In genomic region chr2:42064417-42064942, GRCh38 we compare ENCODE assay signal across 16 cellular contexts. TPM values are rescaled to one million over a fixed set of nuclear protein-coding genes. Genes with fewer than 3 reads are reported as not detected.
A peak's percentile ranks its signal among the peaks of the same experiment; 100 is the strongest.
DNase-seq lines count a peak whose midpoint lies in the region; ATAC-seq and TF ChIP-seq lines count a peak whose summit lies in the region.
"Had no signal": no experiment of that assay in that cellular context is flagged by ENCODE, and none has a peak within 500 bp of the region (broad histone marks: within the 10 kb centered on the region; RNA-seq: fewer than 3 reads in every experiment).

No MANE protein-coding gene starts in this region.

- peaks cover 22 to 29% of the 10 kb centered on the region in 2 donors for H3K27me3 Mint-ChIP-seq in natural killer cell treated with Interleukin-12 subunit alpha and Interleukin-12 subunit beta and Interleukin-15 and Interleukin-18, amount 100 ng/mL, for 72 hours

- H3K4me3 ChIP-seq in body of pancreas (no peak overlapping the region), left lung (no peak overlapping the region), smooth muscle cell (no peak overlapping the region)
- H3K4me3 ChIP-seq: SK-N-MC had no signal

- no peak overlapping the region for H3K4me3 Mint-ChIP-seq in natural killer cell treated with Interleukin-12 subunit alpha and Interleukin-12 subunit beta and Interleukin-15 and Interleukin-18, amount 100 ng/mL, for 72 hours
- H3K4me3 Mint-ChIP-seq: activated CD8-positive, alpha-beta T cell treated with anti-CD3 and anti-CD28 coated beads for 36 hours; naive B cell; stimulated activated memory B cell treated with anti-CD40 and anti-IgM and Interleukin-4, amounts not matched to agents 10 μg/mL and 1 μg/mL and 100 μg/mL, for 72 hours had no signal

- peaks cover 19% of the 10 kb centered on the region for H3K4me1 ChIP-seq in body of pancreas
- peaks cover 12 to 15% of the 10 kb centered on the region in 2 donors for H3K4me1 ChIP-seq in left lung
- peaks cover 31% of the 10 kb centered on the region for H3K4me1 ChIP-seq in smooth muscle cell (ENCODE audit: low read depth)

- no peak overlapping the region for H3K27ac ChIP-seq in body of pancreas
- peak overlapping the region; percentile 62 to 69 for H3K27ac ChIP-seq in left lung
- peak overlapping the region; percentile 61 for H3K27ac ChIP-seq in smooth muscle cell (ENCODE audit: low read depth)
- H3K27ac ChIP-seq: SK-N-MC had no signal

- no peaks in the 10 kb centered on the region for H3K9me3 ChIP-seq in body of pancreas
- H3K9me3 ChIP-seq in left lung: no peaks in the 10 kb centered on the region
- no peaks in the 10 kb centered on the region for H3K9me3 ChIP-seq in smooth muscle cell (replicated peaks; ENCODE audit: low read depth)

- no peaks in the 10 kb centered on the region for H3K9me3 Mint-ChIP-seq in natural killer cell treated with Interleukin-12 subunit alpha and Interleukin-12 subunit beta and Interleukin-15 and Interleukin-18, amount 100 ng/mL, for 72 hours
- H3K9me3 Mint-ChIP-seq: activated CD8-positive, alpha-beta T cell treated with anti-CD3 and anti-CD28 coated beads for 36 hours; stimulated activated memory B cell treated with anti-CD40 and anti-IgM and Interleukin-4, amounts not matched to agents 10 μg/mL and 1 μg/mL and 100 μg/mL, for 72 hours had no signal

- H3K4me2 ChIP-seq in smooth muscle cell: peak overlapping the region; percentile 75

- H3K36me3 Mint-ChIP-seq in natural killer cell treated with Interleukin-12 subunit alpha and Interleukin-12 subunit beta and Interleukin-15 and Interleukin-18, amount 100 ng/mL, for 72 hours: no peaks in the 10 kb centered on the region
- H3K36me3 Mint-ChIP-seq: naive B cell; stimulated activated memory B cell treated with anti-CD40 and anti-IgM and Interleukin-4, amounts not matched to agents 10 μg/mL and 1 μg/mL and 100 μg/mL, for 72 hours had no signal

- TF ChIP-seq POLR2A in body of pancreas (IDR thresholded peaks at IDR 0.05): no peak

- H4K20me1 ChIP-seq in smooth muscle cell (ENCODE audit: low read depth): no peaks in the 10 kb centered on the region

- H3K27me3 ChIP-seq in body of pancreas: no peaks in the 10 kb centered on the region
- peaks cover 0 to 8% of the 10 kb centered on the region in 2 donors for H3K27me3 ChIP-seq in left lung
- no peaks in the 10 kb centered on the region for H3K27me3 ChIP-seq in smooth muscle cell (ENCODE audit: low read depth)

- no peaks in the 10 kb centered on the region for H3K4me1 Mint-ChIP-seq in natural killer cell treated with Interleukin-12 subunit alpha and Interleukin-12 subunit beta and Interleukin-15 and Interleukin-18, amount 100 ng/mL, for 72 hours (ENCODE audit: low read depth in 2 of 2)
- H3K4me1 Mint-ChIP-seq: naive B cell; stimulated activated memory B cell treated with anti-CD40 and anti-IgM and Interleukin-4, amounts not matched to agents 10 μg/mL and 1 μg/mL and 100 μg/mL, for 72 hours had no signal

- DNase-seq in EH (ENCODE audit: low read depth) (peak; percentile 78), body of pancreas (no peak), left lung (no peak), smooth muscle cell (lab: John Stamatoyannopoulos, UW; ENCODE audit: unreplicated experiment) (no peak), T-helper 9 cell (no peak), SKM-1 (lab: John Stamatoyannopoulos, UW; ENCODE audit: unreplicated experiment) (no peak)
- DNase-seq in activated CD4-positive, alpha-beta T cell treated with anti-CD3 and anti-CD28 coated beads, Interleukin-2, amount 50 U/mL, for 4 hours: no peak
- no peak for DNase-seq in natural killer cell treated with Interleukin-12 subunit alpha and Interleukin-12 subunit beta and Interleukin-15 and Interleukin-18, amount 100 ng/mL, for 72 hours (ENCODE audit: low spot score)
- DNase-seq: activated CD8-positive, alpha-beta T cell treated with anti-CD3 and anti-CD28 coated beads for 36 hours; naive B cell; NCI-H1105; NCI-H446; retina; stimulated activated CD4-positive, alpha-beta T cell treated with anti-CD3 and anti-CD28 coated beads, Interleukin-4, amount 100 ng/mL, for 24 hours had no signal

- peaks cover 16% of the 10 kb centered on the region for H3F3A ChIP-seq in smooth muscle cell (ENCODE audit: low read depth)

- ATAC-seq in body of pancreas: peak; percentile 36
- ATAC-seq in left lung: peak; percentile 76
- ATAC-seq in natural killer cell treated with Interleukin-12 subunit alpha and Interleukin-12 subunit beta and Interleukin-15 and Interleukin-18, amount 100 ng/mL, for 72 hours: no peak
- ATAC-seq: activated CD8-positive, alpha-beta T cell treated with anti-CD3 and anti-CD28 coated beads for 36 hours; stimulated activated memory B cell treated with anti-CD40 and anti-IgM and Interleukin-4, amounts not matched to agents 10 μg/mL and 1 μg/mL and 100 μg/mL, for 72 hours had no signal

- TF ChIP-seq CTCF in body of pancreas (IDR thresholded peaks at IDR 0.05) (no peak), left lung (IDR thresholded peaks at IDR 0.05) (no peak), smooth muscle cell (IDR thresholded peaks at IDR 0.05; ENCODE audit: borderline replicate concordance, insufficient read depth, poor library complexity, severe bottlenecking) (no peak)

- H3K79me2 ChIP-seq in smooth muscle cell (ENCODE audit: low read depth): no peaks in the 10 kb centered on the region

- H3K9ac ChIP-seq in smooth muscle cell (ENCODE audit: low read depth): peak overlapping the region; percentile 30

- intact Hi-C loops in body of pancreas (cut with DNase I) (no loop called here), left lung (cut with DNase I) (no loop called here)

- WGBS in body of pancreas, 2 donors: 19 to 22% methylated on average over 8 of the region's 8 CpGs
- WGBS in smooth muscle cell (ENCODE audit: low lambda C conversion rate): 25% methylated on average over 8 of the region's 8 CpGs

- no peak overlapping the region for H3K27ac Mint-ChIP-seq in natural killer cell treated with Interleukin-12 subunit alpha and Interleukin-12 subunit beta and Interleukin-15 and Interleukin-18, amount 100 ng/mL, for 72 hours
- H3K27ac Mint-ChIP-seq: activated CD8-positive, alpha-beta T cell treated with anti-CD3 and anti-CD28 coated beads for 36 hours; stimulated activated memory B cell treated with anti-CD40 and anti-IgM and Interleukin-4, amounts not matched to agents 10 μg/mL and 1 μg/mL and 100 μg/mL, for 72 hours had no signal

- no peak overlapping the region for H2AFZ ChIP-seq in smooth muscle cell (ENCODE audit: low read depth)

- no peaks in the 10 kb centered on the region for H3K36me3 ChIP-seq in body of pancreas (replicated peaks in 1 of 2; ENCODE audit: insufficient read depth in 1 of 2, low read depth in 2 of 2)
- H3K36me3 ChIP-seq in left lung: no peaks in the 10 kb centered on the region
- no peaks in the 10 kb centered on the region for H3K36me3 ChIP-seq in smooth muscle cell (ENCODE audit: low read depth)

RNA-seq across cellular contexts. Expression of gene PKDCC, which starts 16.7 kb away (rescaled TPM):
- 10 to 100 TPM; 25.7 to 93.9 TPM for total RNA-seq in body of pancreas
- 10 to 100 TPM; 63.1 to 68.2 TPM for total RNA-seq in left lung
- 15.2 and 22.9 TPM in 2 replicates for total RNA-seq in smooth muscle cell
- 5.1 and 12.2 TPM in 2 replicates for polyA plus RNA-seq in smooth muscle cell
- total RNA-seq in natural killer cell treated with Interleukin-12 subunit alpha and Interleukin-12 subunit beta and Interleukin-15 and Interleukin-18, amount 100 ng/mL, for 72 hours: not detected
- total RNA-seq: activated CD8-positive, alpha-beta T cell treated with anti-CD3 and anti-CD28 coated beads for 36 hours had no signal

Comparison
In these comparisons a context has a peak if more than half of its experiments do, and no peak if none do; other contexts are left out.
1. ATAC-seq: peak in body of pancreas (single experiment) and left lung (single experiment); none in natural killer cell treated with Interleukin-12 subunit alpha and Interleukin-12 subunit beta and Interleukin-15 and Interleukin-18, amount 100 ng/mL, for 72 hours (0 of 2).
2. H3K27ac ChIP-seq: peak in left lung (2 of 2) and smooth muscle cell (single experiment); none in body of pancreas (0 of 4).
3. RNA of gene PKDCC, which starts 16.7 kb away (total RNA-seq): 25.7 to 93.9 TPM in body of pancreas, 63.1 to 68.2 TPM in left lung and 15.2 to 22.9 TPM in smooth muscle cell; not detected in natural killer cell treated with Interleukin-12 subunit alpha and Interleukin-12 subunit beta and Interleukin-15 and Interleukin-18, amount 100 ng/mL, for 72 hours; every median in the first group is over 10 times any median in the second.